Comparison of ENCODE assay signal across 26 cellular contexts in genomic region chr2:239104800-239105199, GRCh38.
DNase-seq lines count a peak whose midpoint lies in the region; ATAC-seq, FAIRE-seq and TF ChIP-seq lines count a peak whose summit lies in the region.
"Had no signal": no experiment of that assay in that cellular context is flagged by ENCODE, and none has a peak within 500 bp of the region (broad histone marks: within the 10 kb centered on the region; RNA-seq: fewer than 3 reads in every experiment).

No MANE protein-coding gene starts in this region.

- FAIRE-seq in GM12878 (lab: Jason Lieb, UNC) = no peak
- FAIRE-seq: A549, GM12891, GM19239 had no signal

- TF ChIP-seq RAD21 in GM12878 (IDR thresholded peaks at IDR 0.05; ENCODE audit: insufficient read depth, low read depth, low read length) = no peak

- intact Hi-C loops in GM12878 (cut with micrococcal nuclease; ENCODE audit: unreplicated experiment) = no loop called here
- intact Hi-C loops in psoas muscle (cut with DNase I) = no loop called here

- POLR2A ChIA-PET in activated naive CD8-positive, alpha-beta T cell treated with anti-CD3 and anti-CD28 coated beads, Interleukin-2, amount 10 ng/mL, durations not matched to agents 7 days and 5 days (lab: Charles Lee) = no interaction called here
- POLR2A ChIA-PET in GM12878 (lab: Charles Lee) = no interaction called here
- POLR2A ChIA-PET in T-cell (lab: Charles Lee) = no interaction called here

- peaks cover 2% of the 10 kb centered on the region for H3K4me1 Mint-ChIP-seq in activated naive CD8-positive, alpha-beta T cell treated with anti-CD3 and anti-CD28 coated beads, Interleukin-2, amount 10 ng/mL, durations not matched to agents 7 days and 5 days
- no peaks in the 10 kb centered on the region for H3K4me1 Mint-ChIP-seq in activated naive CD8-positive, alpha-beta T cell treated with anti-CD3 and anti-CD28 coated beads, Interleukin-2, amount 50 U/mL, for 24 hours
- H3K4me1 Mint-ChIP-seq in T-cell = no peaks in the 10 kb centered on the region
- H3K4me1 Mint-ChIP-seq: B cell had no signal

- no peaks in the 10 kb centered on the region for H4K20me1 ChIP-seq in GM12878 (ENCODE audit: control insufficient read depth, insufficient read depth)

- TF ChIP-seq EP300 in GM12878 (IDR thresholded peaks at IDR 0.05; ENCODE audit: borderline replicate concordance in 1 of 2, control insufficient read depth in 1 of 2, low read depth in 2 of 2, low read length in 2 of 2) = no peak

- H3K4me1 ChIP-seq in GM12878 (ENCODE audit: control insufficient read depth, insufficient read depth, low read length) (no peaks in the 10 kb centered on the region), psoas muscle (peaks cover 26% of the 10 kb centered on the region)
- H3K4me1 ChIP-seq: Caco-2 had no signal

- ATAC-seq in activated naive CD8-positive, alpha-beta T cell treated with anti-CD3 and anti-CD28 coated beads, Interleukin-2, amount 10 ng/mL, durations not matched to agents 7 days and 5 days (ENCODE audit: low read depth) = no peak
- ATAC-seq in activated naive CD8-positive, alpha-beta T cell treated with anti-CD3 and anti-CD28 coated beads, Interleukin-2, amount 50 U/mL, for 24 hours = no peak
- no peak for ATAC-seq in GM12878
- no peak for ATAC-seq in psoas muscle
- no peak for ATAC-seq in T-cell (replicated peaks in 1 of 4)
- ATAC-seq in HG02759 (IDR thresholded peaks at IDR 0.05; ENCODE audit: unreplicated experiment) = no peak
- ATAC-seq: A549; CD8-positive, alpha-beta T cell had no signal

- no peak overlapping the region for H3K4me3 ChIP-seq in GM12878
- no peak overlapping the region for H3K4me3 ChIP-seq in psoas muscle
- no peak overlapping the region for H3K4me3 ChIP-seq in coronary artery
- H3K4me3 ChIP-seq: A549; BLaER1 treated with 17β-estradiol and CSF1 and Interleukin-3, amounts not matched to agents 10 nM and 100 nM had no signal

- no peak for DNase-seq in activated naive CD8-positive, alpha-beta T cell treated with anti-CD3 and anti-CD28 coated beads, Interleukin-2, amount 10 ng/mL, durations not matched to agents 7 days and 5 days
- no peak for DNase-seq in activated naive CD8-positive, alpha-beta T cell treated with anti-CD3 and anti-CD28 coated beads, Interleukin-2, amount 50 U/mL, for 24 hours
- DNase-seq in GM12878 (ENCODE audit: low read depth, low spot score) (no peak), psoas muscle (no peak), T-cell (no peak), coronary artery (ENCODE audit: low spot score) (no peak)
- DNase-seq: AML-193; Caco-2; Calu3; CD4-positive, alpha-beta T cell; DMS 273 treated with DMSO at 0.1 percent for 48 hours; DMS153; DMS53; DMS79; DND-41; EL; GDM1 had no signal

- no peaks in the 10 kb centered on the region for H3K9me3 Mint-ChIP-seq in activated naive CD8-positive, alpha-beta T cell treated with anti-CD3 and anti-CD28 coated beads, Interleukin-2, amount 10 ng/mL, durations not matched to agents 7 days and 5 days
- no peaks in the 10 kb centered on the region for H3K9me3 Mint-ChIP-seq in activated naive CD8-positive, alpha-beta T cell treated with anti-CD3 and anti-CD28 coated beads, Interleukin-2, amount 50 U/mL, for 24 hours
- H3K9me3 Mint-ChIP-seq in T-cell = no peaks in the 10 kb centered on the region
- H3K9me3 Mint-ChIP-seq: CD4-positive, alpha-beta T cell; CD8-positive, alpha-beta T cell had no signal

- H2AFZ ChIP-seq in GM12878 (ENCODE audit: control insufficient read depth, low read depth, low read length) = no peak overlapping the region

- H3K27ac ChIP-seq in GM12878 (ENCODE audit: control insufficient read depth, insufficient read depth) = no peak overlapping the region
- H3K27ac ChIP-seq in psoas muscle = peak overlapping the region; percentile 83
- no peak overlapping the region for H3K27ac ChIP-seq in coronary artery
- H3K27ac ChIP-seq: 22Rv1; A549; BLaER1 treated with 17β-estradiol and CSF1 and Interleukin-3, amounts not matched to agents 10 nM and 100 nM; C4-2B had no signal

- WGBS in GM12878 (ENCODE audit: insufficient coverage, insufficient replicate concordance, low lambda C conversion rate, missing lambda C conversion rate) = 94% methylated on average over 17 of the region's 17 CpGs
- 95 to 98% (median 96%) methylated on average over 17 of the region's 17 CpGs for WGBS in psoas muscle, 3 donors

- H3K9me3 ChIP-seq in GM12878 (replicated peaks; ENCODE audit: control insufficient read depth, insufficient read depth, low read length) (no peaks in the 10 kb centered on the region), psoas muscle (no peaks in the 10 kb centered on the region)
- H3K9me3 ChIP-seq: A549; BLaER1 treated with 17β-estradiol and CSF1 and Interleukin-3, amounts not matched to agents 10 nM and 100 nM; Caco-2 had no signal

- TF ChIP-seq CTCF in GM12878 (IDR thresholded peaks at IDR 0.05 in 2 of 3, conservative IDR thresholded peaks at IDR 0.05 in 1 of 3; ENCODE audit: control insufficient read depth in 2 of 3, extremely low read depth in 1 of 3, insufficient read depth in 1 of 3, low read depth in 3 of 3, low read length in 3 of 3) (no peak), psoas muscle (IDR thresholded peaks at IDR 0.05) (no peak), coronary artery (IDR thresholded peaks at IDR 0.05) (no peak)

- H3K9ac ChIP-seq in GM12878 (ENCODE audit: control insufficient read depth, insufficient read depth, low read length) = no peak overlapping the region
- H3K9ac ChIP-seq: BLaER1 treated with 17β-estradiol and CSF1 and Interleukin-3, amounts not matched to agents 10 nM and 100 nM had no signal

- H3K4me2 ChIP-seq in GM12878 (ENCODE audit: control insufficient read depth, insufficient read depth) = no peak overlapping the region
- H3K4me2 ChIP-seq: A549; BLaER1 treated with 17β-estradiol and CSF1 and Interleukin-3, amounts not matched to agents 10 nM and 100 nM had no signal

- SMC1A ChIA-PET in GM12878 (lab: Charles Lee; ENCODE audit: uncharacterized antibody, unreplicated experiment) = no interaction called here

- H3K4me3 Mint-ChIP-seq in activated naive CD8-positive, alpha-beta T cell treated with anti-CD3 and anti-CD28 coated beads, Interleukin-2, amount 10 ng/mL, durations not matched to agents 7 days and 5 days = no peak overlapping the region
- no peak overlapping the region for H3K4me3 Mint-ChIP-seq in activated naive CD8-positive, alpha-beta T cell treated with anti-CD3 and anti-CD28 coated beads, Interleukin-2, amount 50 U/mL, for 24 hours
- no peak overlapping the region for H3K4me3 Mint-ChIP-seq in T-cell
- H3K4me3 Mint-ChIP-seq: B cell; CD4-positive, alpha-beta T cell; CD8-positive, alpha-beta T cell had no signal

- CTCF ChIA-PET in GM12878 (lab: Yijun Ruan, JAX) = no interaction called here
- CTCF ChIA-PET in T-cell (lab: Charles Lee) = no interaction called here

- in situ Hi-C loops in GM12878 (cut with MboI) = no loop called here

- peak overlapping the region; percentile 49 for H3K27ac Mint-ChIP-seq in activated naive CD8-positive, alpha-beta T cell treated with anti-CD3 and anti-CD28 coated beads, Interleukin-2, amount 10 ng/mL, durations not matched to agents 7 days and 5 days
- no peak overlapping the region for H3K27ac Mint-ChIP-seq in activated naive CD8-positive, alpha-beta T cell treated with anti-CD3 and anti-CD28 coated beads, Interleukin-2, amount 50 U/mL, for 24 hours
- H3K27ac Mint-ChIP-seq in T-cell = no peak overlapping the region
- H3K27ac Mint-ChIP-seq: B cell; CD4-positive, alpha-beta T cell; CD8-positive, alpha-beta T cell had no signal

- RAD21 ChIA-PET in GM12878 (lab: Charles Lee; ENCODE audit: unreplicated experiment) = no interaction called here

- H3K27me3 Mint-ChIP-seq in activated naive CD8-positive, alpha-beta T cell treated with anti-CD3 and anti-CD28 coated beads, Interleukin-2, amount 10 ng/mL, durations not matched to agents 7 days and 5 days = no peaks in the 10 kb centered on the region
- no peaks in the 10 kb centered on the region for H3K27me3 Mint-ChIP-seq in activated naive CD8-positive, alpha-beta T cell treated with anti-CD3 and anti-CD28 coated beads, Interleukin-2, amount 50 U/mL, for 24 hours
- H3K27me3 Mint-ChIP-seq in T-cell = no peaks in the 10 kb centered on the region
- H3K27me3 Mint-ChIP-seq: B cell; CD4-positive, alpha-beta T cell had no signal

- BruUV-seq in GM12878 (replicated peaks; lab: Mats Ljungman, UMichigan) = no TSS peak

- H3K79me2 ChIP-seq in GM12878 (ENCODE audit: control insufficient read depth, insufficient read depth, low read length) = no peaks in the 10 kb centered on the region

- H3K36me3 ChIP-seq in GM12878 (ENCODE audit: control insufficient read depth in 2 of 2, insufficient read depth in 2 of 2, low read length in 1 of 2) (no peaks in the 10 kb centered on the region), psoas muscle (ENCODE audit: insufficient read depth in 1 of 2, low read depth in 1 of 2) (peaks cover 0 to 90% of the 10 kb centered on the region in 2 donors)

- H3K27me3 ChIP-seq in GM12878 (replicated peaks in 1 of 2; ENCODE audit: control insufficient read depth in 2 of 2, insufficient read depth in 2 of 2, low read length in 1 of 2) (no peaks in the 10 kb centered on the region), psoas muscle (ENCODE audit: insufficient read depth in 3 of 3, low read length in 2 of 3) (no peaks in the 10 kb centered on the region)
- H3K27me3 ChIP-seq: BLaER1 treated with 17β-estradiol and CSF1 and Interleukin-3, amounts not matched to agents 10 nM and 100 nM had no signal

- TF ChIP-seq POLR2A in GM12878 (IDR thresholded peaks at IDR 0.05; ENCODE audit: low read depth, low read length) = no peak

- peaks cover 8% of the 10 kb centered on the region for H3K36me3 Mint-ChIP-seq in activated naive CD8-positive, alpha-beta T cell treated with anti-CD3 and anti-CD28 coated beads, Interleukin-2, amount 10 ng/mL, durations not matched to agents 7 days and 5 days
- H3K36me3 Mint-ChIP-seq in activated naive CD8-positive, alpha-beta T cell treated with anti-CD3 and anti-CD28 coated beads, Interleukin-2, amount 50 U/mL, for 24 hours (ENCODE audit: low read depth) = peaks cover 9% of the 10 kb centered on the region
- peaks cover 25% of the 10 kb centered on the region for H3K36me3 Mint-ChIP-seq in T-cell

TF ChIP-seq in GM12878, 131 proteins besides CTCF, POLR2A, EP300 and RAD21 (continues in another document):
- TF ChIP-seq POU2F2 (IDR thresholded peaks at IDR 0.05; ENCODE audit: borderline replicate concordance, low read depth, low read length) = no peak
- TF ChIP-seq BCL3 (IDR thresholded peaks at IDR 0.05; ENCODE audit: borderline replicate concordance, insufficient read depth, low read depth, low read length, poor library complexity, severe bottlenecking) = peak; percentile 86
- no peak for TF ChIP-seq NR2C2 (IDR thresholded peaks at IDR 0.05; ENCODE audit: borderline replicate concordance, control insufficient read depth, insufficient read length, low read depth)
